Comparison of ENCODE assay signal across 7 cellular contexts in genomic region chrX:39460491-39460890, GRCh38.
"Had no signal": no experiment of that assay in that cellular context is flagged by ENCODE, and none has a peak within 500 bp of the region (broad histone marks: within the 10 kb centered on the region; RNA-seq: fewer than 3 reads in every experiment).

No MANE protein-coding gene starts in this region.

- H3K4me3 Mint-ChIP-seq: GM23338, H9, IgD-negative memory B cell had no signal

- H3K4me1 Mint-ChIP-seq: GM23338, H9 had no signal

- DNase-seq: H9, HCEC 1CT, KBM-7 had no signal

- ATAC-seq: GM23338, HepG2 had no signal

- H3K27ac Mint-ChIP-seq: GM23338, H9, IgD-negative memory B cell had no signal

- H3K4me3 ChIP-seq: GM23338 had no signal

- H3K27ac ChIP-seq: HL-60 had no signal
